Comparison of ENCODE assay signal across 20 cellular contexts in the genomic region with DNA sequence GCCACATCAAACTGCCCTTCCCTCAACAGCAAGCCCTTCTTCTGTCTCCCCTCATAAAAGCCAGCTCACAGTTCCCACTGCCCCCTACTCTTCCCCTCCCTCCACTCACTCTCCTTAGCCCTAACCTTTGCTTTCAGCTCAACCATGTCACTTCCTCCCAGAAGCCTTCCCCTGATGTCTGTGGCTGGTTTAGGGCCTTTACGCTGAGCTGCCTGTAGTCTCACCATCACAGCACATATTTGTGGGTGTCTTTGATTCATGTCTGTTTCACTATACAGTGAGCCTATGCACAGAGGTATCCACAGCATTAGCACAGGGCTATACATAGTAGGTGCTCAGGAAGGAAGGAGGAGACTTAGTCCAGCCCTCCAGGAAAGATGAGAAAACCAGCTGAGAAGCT. TPM values are rescaled to one million over a fixed set of nuclear protein-coding genes. Genes with fewer than 3 reads are reported as not detected.
DNase-seq lines count a peak whose midpoint lies in the region; ATAC-seq and TF ChIP-seq lines count a peak whose summit lies in the region.
"Had no signal": no experiment of that assay in that cellular context is flagged by ENCODE, and none has a peak within 500 bp of the region (broad histone marks: within the 10 kb centered on the region; RNA-seq: fewer than 3 reads in every experiment).

No MANE protein-coding gene starts in this region.

- peaks cover 10% of the 10 kb centered on the region for H3K4me1 ChIP-seq in hepatocyte (ENCODE audit: insufficient read depth)

- H3K4me3 ChIP-seq in hepatocyte: no peak overlapping the region
- H3K4me3 ChIP-seq: adrenal gland, cardiac muscle cell, esophagus muscularis mucosa, left ventricle myocardium inferior, pancreas had no signal

- H3K9me3 ChIP-seq in KOPT-K1 (ENCODE audit: insufficient read depth, low read length, poor library complexity, severe bottlenecking) (no peaks in the 10 kb centered on the region), hepatocyte (ENCODE audit: low read depth) (no peaks in the 10 kb centered on the region)
- H3K9me3 ChIP-seq: adrenal gland, esophagus muscularis mucosa, left ventricle myocardium inferior, pancreas had no signal

- H2AFZ ChIP-seq in hepatocyte: no peak overlapping the region

- H3K27ac ChIP-seq in KOPT-K1 (ENCODE audit: low read depth, low read length, poor library complexity, severe bottlenecking) (peak overlapping the region; percentile 28), hepatocyte (no peak overlapping the region)
- H3K27ac ChIP-seq: adrenal gland, cardiac muscle cell, esophagus muscularis mucosa, left ventricle myocardium inferior, pancreas had no signal

- H4K20me1 ChIP-seq in hepatocyte (ENCODE audit: insufficient read depth, poor library complexity, severe bottlenecking): no peaks in the 10 kb centered on the region

- no peaks in the 10 kb centered on the region for H3K79me2 ChIP-seq in hepatocyte

- peak overlapping the region; percentile 87 for H3K27ac Mint-ChIP-seq in activated naive CD4-positive, alpha-beta T cell treated with anti-CD3 and anti-CD28 coated beads, Interleukin-2, amount 10 ng/mL, durations not matched to agents 7 days and 5 days
- H3K27ac Mint-ChIP-seq in effector memory CD8-positive, alpha-beta T cell: peak overlapping the region in 1 of 2 donors; percentile 83
- H3K27ac Mint-ChIP-seq in stimulated activated naive B cell treated with anti-CD40 and anti-IgM and Interleukin-4, amounts not matched to agents 10 μg/mL and 1 μg/mL and 100 μg/mL, for 72 hours: no peak overlapping the region

- no peak overlapping the region for H3K4me2 ChIP-seq in hepatocyte

- CTCF ChIA-PET in activated naive CD4-positive, alpha-beta T cell treated with anti-CD3 and anti-CD28 coated beads, Interleukin-2, amount 10 ng/mL, durations not matched to agents 7 days and 5 days (lab: Charles Lee): interaction anchor here (0.8 to 1.3 kb wide), 5 partner anchors 10 to 455 kb away, joined by 3 to 4 read pairs (median 3); no protein-coding TSS in a partner anchor

- H3K4me3 Mint-ChIP-seq in activated naive CD4-positive, alpha-beta T cell treated with anti-CD3 and anti-CD28 coated beads, Interleukin-2, amount 10 ng/mL, durations not matched to agents 7 days and 5 days: no peak overlapping the region
- H3K4me3 Mint-ChIP-seq in effector memory CD8-positive, alpha-beta T cell: no peak overlapping the region
- H3K4me3 Mint-ChIP-seq in stimulated activated naive B cell treated with anti-CD40 and anti-IgM and Interleukin-4, amounts not matched to agents 10 μg/mL and 1 μg/mL and 100 μg/mL, for 72 hours: no peak overlapping the region

- H3K9me3 Mint-ChIP-seq in activated naive CD4-positive, alpha-beta T cell treated with anti-CD3 and anti-CD28 coated beads, Interleukin-2, amount 10 ng/mL, durations not matched to agents 7 days and 5 days: peaks cover 1% of the 10 kb centered on the region
- peaks cover 0 to 2% of the 10 kb centered on the region in 2 donors for H3K9me3 Mint-ChIP-seq in effector memory CD8-positive, alpha-beta T cell
- peaks cover 0 to 5% of the 10 kb centered on the region in 2 donors for H3K9me3 Mint-ChIP-seq in stimulated activated naive B cell treated with anti-CD40 and anti-IgM and Interleukin-4, amounts not matched to agents 10 μg/mL and 1 μg/mL and 100 μg/mL, for 72 hours

- DNase-seq in activated naive CD4-positive, alpha-beta T cell treated with anti-CD3 and anti-CD28 coated beads, Interleukin-2, amount 10 ng/mL, durations not matched to agents 7 days and 5 days: no peak
- no peak for DNase-seq in activated naive CD4-positive, alpha-beta T cell (lab: John Stamatoyannopoulos, UW)
- DNase-seq in effector memory CD8-positive, alpha-beta T cell: no peak
- no peak for DNase-seq in stimulated activated naive B cell treated with anti-CD40 and anti-IgM and Interleukin-4, amounts not matched to agents 10 μg/mL and 1 μg/mL and 100 μg/mL, for 72 hours
- DNase-seq in NCI-H2171 treated with DMSO at 0.1 percent for 48 hours (lab: John Stamatoyannopoulos, UW) (no peak), hepatocyte (ENCODE audit: low spot score) (no peak)
- DNase-seq: activated CD4-positive, CD25-positive, alpha-beta regulatory T cell; adrenal gland; left ventricle myocardium inferior; NCI-H1105 treated with DMSO at 0.1 percent for 48 hours; NCI-H526; pancreas; SHP77; stimulated activated CD4-positive, alpha-beta T cell treated with anti-CD3 and anti-CD28 coated beads, Interleukin-1b, Interleukin-23, amount 100 ng/mL, for 48 hours had no signal

- no peaks in the 10 kb centered on the region for H3K36me3 Mint-ChIP-seq in activated naive CD4-positive, alpha-beta T cell treated with anti-CD3 and anti-CD28 coated beads, Interleukin-2, amount 10 ng/mL, durations not matched to agents 7 days and 5 days
- no peaks in the 10 kb centered on the region for H3K36me3 Mint-ChIP-seq in effector memory CD8-positive, alpha-beta T cell (ENCODE audit: insufficient read depth)
- H3K36me3 Mint-ChIP-seq in stimulated activated naive B cell treated with anti-CD40 and anti-IgM and Interleukin-4, amounts not matched to agents 10 μg/mL and 1 μg/mL and 100 μg/mL, for 72 hours: no peaks in the 10 kb centered on the region

- ATAC-seq in effector memory CD8-positive, alpha-beta T cell (replicated peaks): peak; percentile 67
- ATAC-seq in stimulated activated naive B cell treated with anti-CD40 and anti-IgM and Interleukin-4, amounts not matched to agents 10 μg/mL and 1 μg/mL and 100 μg/mL, for 72 hours (replicated peaks): peak; percentile 46 to 63
- no peak for ATAC-seq in GM19467 (IDR thresholded peaks at IDR 0.05; ENCODE audit: unreplicated experiment)
- ATAC-seq: pancreas had no signal

- peaks cover 65% of the 10 kb centered on the region for H3K4me1 Mint-ChIP-seq in activated naive CD4-positive, alpha-beta T cell treated with anti-CD3 and anti-CD28 coated beads, Interleukin-2, amount 10 ng/mL, durations not matched to agents 7 days and 5 days
- peaks cover 7 to 29% of the 10 kb centered on the region in 2 donors for H3K4me1 Mint-ChIP-seq in effector memory CD8-positive, alpha-beta T cell (ENCODE audit: low read depth in 2 of 2)
- peaks cover 11 to 38% of the 10 kb centered on the region in 2 donors for H3K4me1 Mint-ChIP-seq in stimulated activated naive B cell treated with anti-CD40 and anti-IgM and Interleukin-4, amounts not matched to agents 10 μg/mL and 1 μg/mL and 100 μg/mL, for 72 hours

- peaks cover 42% of the 10 kb centered on the region for H3K27me3 Mint-ChIP-seq in activated naive CD4-positive, alpha-beta T cell treated with anti-CD3 and anti-CD28 coated beads, Interleukin-2, amount 10 ng/mL, durations not matched to agents 7 days and 5 days
- peaks cover 11 to 18% of the 10 kb centered on the region in 2 donors for H3K27me3 Mint-ChIP-seq in effector memory CD8-positive, alpha-beta T cell
- peaks cover 21 to 32% of the 10 kb centered on the region in 2 donors for H3K27me3 Mint-ChIP-seq in stimulated activated naive B cell treated with anti-CD40 and anti-IgM and Interleukin-4, amounts not matched to agents 10 μg/mL and 1 μg/mL and 100 μg/mL, for 72 hours

- H3K27me3 ChIP-seq in hepatocyte: no peaks in the 10 kb centered on the region
- H3K27me3 ChIP-seq: adrenal gland, cardiac muscle cell, esophagus muscularis mucosa, pancreas had no signal

- no peaks in the 10 kb centered on the region for H3K9me2 ChIP-seq in hepatocyte (replicated peaks; ENCODE audit: insufficient read depth)

- H3K36me3 ChIP-seq in KOPT-K1 (ENCODE audit: insufficient read depth, low read length) (no peaks in the 10 kb centered on the region), hepatocyte (replicated peaks; ENCODE audit: insufficient read depth, low read depth) (no peaks in the 10 kb centered on the region)
- H3K36me3 ChIP-seq: adrenal gland, cardiac muscle cell, esophagus muscularis mucosa, left ventricle myocardium inferior, pancreas had no signal

- TF ChIP-seq CTCF in hepatocyte (IDR thresholded peaks at IDR 0.05; ENCODE audit: poor library complexity): no peak

- 100% methylated on average over 1 of the region's 1 CpG for WGBS in hepatocyte (ENCODE audit: low lambda C conversion rate, missing lambda C conversion rate)

RNA-seq across cellular contexts. Expression of gene C9orf50, which starts 34.7 kb away (rescaled TPM):
- not detected in 2 replicates for total RNA-seq in hepatocyte
- polyA plus RNA-seq in hepatocyte: 0.86 TPM in 1 of 2 replicates, not detected in the other
- total RNA-seq: left ventricle myocardium inferior, LHCN-M2, pancreas, urinary bladder had no signal
- polyA plus RNA-seq: pancreas had no signal

RNA-seq across cellular contexts. Expression of gene NTMT1, which starts 39.7 kb away (rescaled TPM):
- 20.8 and 32.5 TPM in 2 replicates for total RNA-seq in hepatocyte
- polyA plus RNA-seq in hepatocyte: 66.9 and 81.4 TPM in 2 replicates

RNA-seq across cellular contexts. Expression of gene ASB6, which starts 55.7 kb away (rescaled TPM):
- 10.5 and 14.2 TPM in 2 replicates for total RNA-seq in hepatocyte
- polyA plus RNA-seq in hepatocyte: 10.7 and 15.5 TPM in 2 replicates
